9 cellular contexts compared by ENCODE assay signal in the genomic region with DNA sequence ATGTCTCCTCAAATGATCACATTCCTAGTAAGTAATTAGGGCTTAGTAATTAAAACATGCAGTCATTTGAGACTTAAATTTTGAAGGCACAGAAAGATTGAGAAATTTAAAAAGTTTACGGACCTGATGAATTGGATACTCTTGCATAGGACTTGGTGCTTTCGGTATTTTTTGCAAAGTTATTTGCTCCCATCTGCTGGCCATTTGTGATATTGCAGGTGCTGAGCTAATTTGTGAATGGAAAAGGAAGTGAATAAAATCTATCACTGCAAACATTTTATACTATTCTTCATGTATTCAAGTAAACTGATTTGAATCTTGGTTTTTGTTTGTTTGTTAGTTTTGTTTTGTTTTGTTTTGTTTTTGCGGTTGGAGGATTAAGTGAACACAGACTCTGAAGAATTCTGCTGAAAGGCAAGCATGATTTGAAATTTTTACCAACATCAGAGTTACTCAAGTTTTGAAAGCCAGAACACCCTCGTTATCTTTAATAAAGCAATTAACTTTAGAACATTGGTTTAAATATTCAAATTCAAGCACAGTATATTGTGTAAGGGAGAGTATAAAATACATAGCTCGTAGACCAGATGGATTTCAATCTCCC.
DNase-seq lines count a peak whose midpoint lies in the region; ATAC-seq and TF ChIP-seq lines count a peak whose summit lies in the region.
"Had no signal": no experiment of that assay in that cellular context is flagged by ENCODE, and none has a peak within 500 bp of the region (broad histone marks: within the 10 kb centered on the region; RNA-seq: fewer than 3 reads in every experiment).

No MANE protein-coding gene starts in this region.

- WGBS in right lobe of liver (ENCODE audit: insufficient coverage, low coverage, low lambda C conversion rate, missing lambda C conversion rate), result 8% methylated on average over 5 of the region's 5 CpGs

- no peak for ATAC-seq in T-cell (replicated peaks in 1 of 4)
- ATAC-seq in right lobe of liver, result peak; percentile 60 to 80 (median 68)

- peaks cover 4 to 8% (median 5%) of the 10 kb centered on the region in 3 donors for H3K4me1 Mint-ChIP-seq in T-cell

- H3K9me3 Mint-ChIP-seq in T-cell, result no peaks in the 10 kb centered on the region
- H3K9me3 Mint-ChIP-seq: CD8-positive, alpha-beta memory T cell had no signal

- H3K27ac Mint-ChIP-seq in T-cell, result no peak overlapping the region
- H3K27ac Mint-ChIP-seq: CD8-positive, alpha-beta memory T cell had no signal

- no peak overlapping the region for H3K27ac ChIP-seq in right lobe of liver

- no peaks in the 10 kb centered on the region for H3K9me3 ChIP-seq in right lobe of liver

- H3K27me3 ChIP-seq in right lobe of liver, result no peaks in the 10 kb centered on the region

- TF ChIP-seq CTCF in right lobe of liver (IDR thresholded peaks at IDR 0.05), result peak; percentile 80 to 88 (median 82)

- H3K36me3 ChIP-seq in right lobe of liver, result no peaks in the 10 kb centered on the region

- H3K4me3 Mint-ChIP-seq in T-cell, result no peak overlapping the region

- DNase-seq in NCI-H1105 (lab: John Stamatoyannopoulos, UW), result peak; percentile 2
- no peak for DNase-seq in NCI-H1105 treated with DMSO at 0.1 percent for 48 hours (lab: John Stamatoyannopoulos, UW)
- peak; percentile 4 to 17 for DNase-seq in Kasumi-1 (lab: John Stamatoyannopoulos, UW)
- peak in 19 of 34 experiments; percentile 1 to 28 (median 11) for DNase-seq in T-cell
- DNase-seq in cerebellar cortex (ENCODE audit: low spot score), result peak; percentile 83
- no peak for DNase-seq in right lobe of liver
- peak; percentile 5 for DNase-seq in stimulated activated CD8-positive, alpha-beta memory T cell treated with anti-CD3 and anti-CD28 coated beads, Interleukin-15, amount 100 ng/mL, for 24 hours (ENCODE audit: low read depth)
- DNase-seq in mesenteric fat pad (ENCODE audit: low spot score), result no peak

- H3K36me3 Mint-ChIP-seq in T-cell, result no peaks in the 10 kb centered on the region
- H3K36me3 Mint-ChIP-seq: CD8-positive, alpha-beta memory T cell had no signal

- no peak for TF ChIP-seq POLR2A in right lobe of liver (IDR thresholded peaks at IDR 0.05)

- intact Hi-C loops in right lobe of liver (cut with DNase I), result no loop called here

- H3K27me3 Mint-ChIP-seq in T-cell, result peaks cover 3 to 16% of the 10 kb centered on the region in 2 donors
- H3K27me3 Mint-ChIP-seq: CD8-positive, alpha-beta memory T cell had no signal

- no peak overlapping the region for H3K4me3 ChIP-seq in right lobe of liver

- CTCF ChIA-PET in T-cell (lab: Charles Lee), result no interaction called here

- H3K4me1 ChIP-seq in right lobe of liver, result no peaks in the 10 kb centered on the region

- POLR2A ChIA-PET in T-cell (lab: Charles Lee), result no interaction called here

Comparison
In these comparisons a context has a peak if more than half of its experiments do, and no peak if none do; other contexts are left out.
1. DNase-seq: peak in NCI-H1105 (single experiment), Kasumi-1 (2 of 2), T-cell (19 of 34), cerebellar cortex (single experiment) and stimulated activated CD8-positive, alpha-beta memory T cell treated with anti-CD3 and anti-CD28 coated beads, Interleukin-15, amount 100 ng/mL, for 24 hours (single experiment); none in NCI-H1105 treated with DMSO at 0.1 percent for 48 hours (single experiment), right lobe of liver (0 of 3) and mesenteric fat pad (single experiment).
2. ATAC-seq: peak in right lobe of liver (4 of 4); none in T-cell (0 of 4).